In genomic region chr7:123557631-123558505, GRCh38 we compare ENCODE assay signal across 1 cellular context.
TF ChIP-seq lines count a peak whose summit lies in the region.

Gene NDUFA5, minus strand, starts transcription at chr7:123557818. Its CDS starts 23 bp downstream, at chr7:123557795.

TF ChIP-seq in K562, 482 proteins besides CTCF, POLR2A, EP300 and RAD21 (continued from another document and continues in another):
- TF ChIP-seq, protein P1, sequence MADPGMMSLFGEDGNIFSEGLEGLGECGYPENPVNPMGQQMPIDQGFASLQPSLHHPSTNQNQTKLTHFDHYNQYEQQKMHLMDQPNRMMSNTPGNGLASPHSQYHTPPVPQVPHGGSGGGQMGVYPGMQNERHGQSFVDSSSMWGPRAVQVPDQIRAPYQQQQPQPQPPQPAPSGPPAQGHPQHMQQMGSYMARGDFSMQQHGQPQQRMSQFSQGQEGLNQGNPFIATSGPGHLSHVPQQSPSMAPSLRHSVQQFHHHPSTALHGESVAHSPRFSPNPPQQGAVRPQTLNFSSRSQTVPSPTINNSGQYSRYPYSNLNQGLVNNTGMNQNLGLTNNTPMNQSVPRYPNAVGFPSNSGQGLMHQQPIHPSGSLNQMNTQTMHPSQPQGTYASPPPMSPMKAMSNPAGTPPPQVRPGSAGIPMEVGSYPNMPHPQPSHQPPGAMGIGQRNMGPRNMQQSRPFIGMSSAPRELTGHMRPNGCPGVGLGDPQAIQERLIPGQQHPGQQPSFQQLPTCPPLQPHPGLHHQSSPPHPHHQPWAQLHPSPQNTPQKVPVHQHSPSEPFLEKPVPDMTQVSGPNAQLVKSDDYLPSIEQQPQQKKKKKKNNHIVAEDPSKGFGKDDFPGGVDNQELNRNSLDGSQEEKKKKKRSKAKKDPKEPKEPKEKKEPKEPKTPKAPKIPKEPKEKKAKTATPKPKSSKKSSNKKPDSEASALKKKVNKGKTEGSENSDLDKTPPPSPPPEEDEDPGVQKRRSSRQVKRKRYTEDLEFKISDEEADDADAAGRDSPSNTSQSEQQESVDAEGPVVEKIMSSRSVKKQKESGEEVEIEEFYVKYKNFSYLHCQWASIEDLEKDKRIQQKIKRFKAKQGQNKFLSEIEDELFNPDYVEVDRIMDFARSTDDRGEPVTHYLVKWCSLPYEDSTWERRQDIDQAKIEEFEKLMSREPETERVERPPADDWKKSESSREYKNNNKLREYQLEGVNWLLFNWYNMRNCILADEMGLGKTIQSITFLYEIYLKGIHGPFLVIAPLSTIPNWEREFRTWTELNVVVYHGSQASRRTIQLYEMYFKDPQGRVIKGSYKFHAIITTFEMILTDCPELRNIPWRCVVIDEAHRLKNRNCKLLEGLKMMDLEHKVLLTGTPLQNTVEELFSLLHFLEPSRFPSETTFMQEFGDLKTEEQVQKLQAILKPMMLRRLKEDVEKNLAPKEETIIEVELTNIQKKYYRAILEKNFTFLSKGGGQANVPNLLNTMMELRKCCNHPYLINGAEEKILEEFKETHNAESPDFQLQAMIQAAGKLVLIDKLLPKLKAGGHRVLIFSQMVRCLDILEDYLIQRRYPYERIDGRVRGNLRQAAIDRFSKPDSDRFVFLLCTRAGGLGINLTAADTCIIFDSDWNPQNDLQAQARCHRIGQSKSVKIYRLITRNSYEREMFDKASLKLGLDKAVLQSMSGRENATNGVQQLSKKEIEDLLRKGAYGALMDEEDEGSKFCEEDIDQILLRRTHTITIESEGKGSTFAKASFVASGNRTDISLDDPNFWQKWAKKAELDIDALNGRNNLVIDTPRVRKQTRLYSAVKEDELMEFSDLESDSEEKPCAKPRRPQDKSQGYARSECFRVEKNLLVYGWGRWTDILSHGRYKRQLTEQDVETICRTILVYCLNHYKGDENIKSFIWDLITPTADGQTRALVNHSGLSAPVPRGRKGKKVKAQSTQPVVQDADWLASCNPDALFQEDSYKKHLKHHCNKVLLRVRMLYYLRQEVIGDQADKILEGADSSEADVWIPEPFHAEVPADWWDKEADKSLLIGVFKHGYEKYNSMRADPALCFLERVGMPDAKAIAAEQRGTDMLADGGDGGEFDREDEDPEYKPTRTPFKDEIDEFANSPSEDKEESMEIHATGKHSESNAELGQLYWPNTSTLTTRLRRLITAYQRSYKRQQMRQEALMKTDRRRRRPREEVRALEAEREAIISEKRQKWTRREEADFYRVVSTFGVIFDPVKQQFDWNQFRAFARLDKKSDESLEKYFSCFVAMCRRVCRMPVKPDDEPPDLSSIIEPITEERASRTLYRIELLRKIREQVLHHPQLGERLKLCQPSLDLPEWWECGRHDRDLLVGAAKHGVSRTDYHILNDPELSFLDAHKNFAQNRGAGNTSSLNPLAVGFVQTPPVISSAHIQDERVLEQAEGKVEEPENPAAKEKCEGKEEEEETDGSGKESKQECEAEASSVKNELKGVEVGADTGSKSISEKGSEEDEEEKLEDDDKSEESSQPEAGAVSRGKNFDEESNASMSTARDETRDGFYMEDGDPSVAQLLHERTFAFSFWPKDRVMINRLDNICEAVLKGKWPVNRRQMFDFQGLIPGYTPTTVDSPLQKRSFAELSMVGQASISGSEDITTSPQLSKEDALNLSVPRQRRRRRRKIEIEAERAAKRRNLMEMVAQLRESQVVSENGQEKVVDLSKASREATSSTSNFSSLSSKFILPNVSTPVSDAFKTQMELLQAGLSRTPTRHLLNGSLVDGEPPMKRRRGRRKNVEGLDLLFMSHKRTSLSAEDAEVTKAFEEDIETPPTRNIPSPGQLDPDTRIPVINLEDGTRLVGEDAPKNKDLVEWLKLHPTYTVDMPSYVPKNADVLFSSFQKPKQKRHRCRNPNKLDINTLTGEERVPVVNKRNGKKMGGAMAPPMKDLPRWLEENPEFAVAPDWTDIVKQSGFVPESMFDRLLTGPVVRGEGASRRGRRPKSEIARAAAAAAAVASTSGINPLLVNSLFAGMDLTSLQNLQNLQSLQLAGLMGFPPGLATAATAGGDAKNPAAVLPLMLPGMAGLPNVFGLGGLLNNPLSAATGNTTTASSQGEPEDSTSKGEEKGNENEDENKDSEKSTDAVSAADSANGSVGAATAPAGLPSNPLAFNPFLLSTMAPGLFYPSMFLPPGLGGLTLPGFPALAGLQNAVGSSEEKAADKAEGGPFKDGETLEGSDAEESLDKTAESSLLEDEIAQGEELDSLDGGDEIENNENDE (IDR thresholded peaks at IDR 0.05; ENCODE audit: low read depth, low read length), result no peak
- TF ChIP-seq ZNF584 (CRISPR knock-in tag; IDR thresholded peaks at IDR 0.05; ENCODE audit: low read depth), result no peak
- TF ChIP-seq HIVEP1 (CRISPR knock-in tag; IDR thresholded peaks at IDR 0.05), result no peak
- TF ChIP-seq PHF21A (IDR thresholded peaks at IDR 0.05; ENCODE audit: borderline replicate concordance, low read depth), result no peak
- TF ChIP-seq SREBF2 (CRISPR knock-in tag; IDR thresholded peaks at IDR 0.05), result no peak
- no peak for TF ChIP-seq POLR3G (IDR thresholded peaks at IDR 0.05; ENCODE audit: extremely low read depth, insufficient read length, insufficient replicate concordance)
- peak; percentile 96 for TF ChIP-seq ATF7 (IDR thresholded peaks at IDR 0.05)
- peak; percentile 73 to 85 for TF ChIP-seq MAZ (CRISPR knock-in tag; conservative IDR thresholded peaks at IDR 0.05 in 1 of 2, IDR thresholded peaks at IDR 0.05 in 1 of 2)
- TF ChIP-seq NR2C1 (IDR thresholded peaks at IDR 0.05), result no peak
- no peak; the same call in 1 of the 2 replicates for TF ChIP-seq NR2C1 (tag; IDR thresholded peaks at IDR 0.05)
- TF ChIP-seq, protein P2, sequence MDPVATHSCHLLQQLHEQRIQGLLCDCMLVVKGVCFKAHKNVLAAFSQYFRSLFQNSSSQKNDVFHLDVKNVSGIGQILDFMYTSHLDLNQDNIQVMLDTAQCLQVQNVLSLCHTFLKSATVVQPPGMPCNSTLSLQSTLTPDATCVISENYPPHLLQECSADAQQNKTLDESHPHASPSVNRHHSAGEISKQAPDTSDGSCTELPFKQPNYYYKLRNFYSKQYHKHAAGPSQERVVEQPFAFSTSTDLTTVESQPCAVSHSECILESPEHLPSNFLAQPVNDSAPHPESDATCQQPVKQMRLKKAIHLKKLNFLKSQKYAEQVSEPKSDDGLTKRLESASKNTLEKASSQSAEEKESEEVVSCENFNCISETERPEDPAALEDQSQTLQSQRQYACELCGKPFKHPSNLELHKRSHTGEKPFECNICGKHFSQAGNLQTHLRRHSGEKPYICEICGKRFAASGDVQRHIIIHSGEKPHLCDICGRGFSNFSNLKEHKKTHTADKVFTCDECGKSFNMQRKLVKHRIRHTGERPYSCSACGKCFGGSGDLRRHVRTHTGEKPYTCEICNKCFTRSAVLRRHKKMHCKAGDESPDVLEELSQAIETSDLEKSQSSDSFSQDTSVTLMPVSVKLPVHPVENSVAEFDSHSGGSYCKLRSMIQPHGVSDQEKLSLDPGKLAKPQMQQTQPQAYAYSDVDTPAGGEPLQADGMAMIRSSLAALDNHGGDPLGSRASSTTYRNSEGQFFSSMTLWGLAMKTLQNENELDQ (CRISPR knock-in tag; IDR thresholded peaks at IDR 0.05; ENCODE audit: borderline replicate concordance), result no peak
- TF ChIP-seq BHLHE40 (IDR thresholded peaks at IDR 0.05; ENCODE audit: low read length), result peak; percentile 61; the same call in 1 of the 2 replicates
- peak; percentile 10; the same call in 1 of the 2 replicates for TF ChIP-seq ZNF263 (CRISPR knock-in tag; IDR thresholded peaks at IDR 0.05; ENCODE audit: borderline replicate concordance)
- peak; percentile 93 for TF ChIP-seq POLR2B (IDR thresholded peaks at IDR 0.05; ENCODE audit: low read depth, partially characterized antibody)
- TF ChIP-seq, protein P3, sequence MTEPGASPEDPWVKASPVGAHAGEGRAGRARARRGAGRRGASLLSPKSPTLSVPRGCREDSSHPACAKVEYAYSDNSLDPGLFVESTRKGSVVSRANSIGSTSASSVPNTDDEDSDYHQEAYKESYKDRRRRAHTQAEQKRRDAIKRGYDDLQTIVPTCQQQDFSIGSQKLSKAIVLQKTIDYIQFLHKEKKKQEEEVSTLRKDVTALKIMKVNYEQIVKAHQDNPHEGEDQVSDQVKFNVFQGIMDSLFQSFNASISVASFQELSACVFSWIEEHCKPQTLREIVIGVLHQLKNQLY (CRISPR knock-in tag; conservative IDR thresholded peaks at IDR 0.05), result no peak
- TF ChIP-seq PML (IDR thresholded peaks at IDR 0.05; ENCODE audit: low read length), result peak; percentile 93
- TF ChIP-seq FUS (optimal IDR thresholded peaks at IDR 0.05; ENCODE audit: low read depth, low read length), result no peak
- no peak for TF ChIP-seq SRSF3 (IDR thresholded peaks at IDR 0.05; ENCODE audit: insufficient read depth, low read length)
- no peak for TF ChIP-seq NELFE (IDR thresholded peaks at IDR 0.05; ENCODE audit: insufficient read depth, insufficient read length)
- no peak for TF ChIP-seq IFI16 (CRISPR knock-in tag; IDR thresholded peaks at IDR 0.05)
- TF ChIP-seq, protein P4, sequence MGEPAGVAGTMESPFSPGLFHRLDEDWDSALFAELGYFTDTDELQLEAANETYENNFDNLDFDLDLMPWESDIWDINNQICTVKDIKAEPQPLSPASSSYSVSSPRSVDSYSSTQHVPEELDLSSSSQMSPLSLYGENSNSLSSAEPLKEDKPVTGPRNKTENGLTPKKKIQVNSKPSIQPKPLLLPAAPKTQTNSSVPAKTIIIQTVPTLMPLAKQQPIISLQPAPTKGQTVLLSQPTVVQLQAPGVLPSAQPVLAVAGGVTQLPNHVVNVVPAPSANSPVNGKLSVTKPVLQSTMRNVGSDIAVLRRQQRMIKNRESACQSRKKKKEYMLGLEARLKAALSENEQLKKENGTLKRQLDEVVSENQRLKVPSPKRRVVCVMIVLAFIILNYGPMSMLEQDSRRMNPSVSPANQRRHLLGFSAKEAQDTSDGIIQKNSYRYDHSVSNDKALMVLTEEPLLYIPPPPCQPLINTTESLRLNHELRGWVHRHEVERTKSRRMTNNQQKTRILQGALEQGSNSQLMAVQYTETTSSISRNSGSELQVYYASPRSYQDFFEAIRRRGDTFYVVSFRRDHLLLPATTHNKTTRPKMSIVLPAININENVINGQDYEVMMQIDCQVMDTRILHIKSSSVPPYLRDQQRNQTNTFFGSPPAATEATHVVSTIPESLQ (CRISPR knock-in tag; IDR thresholded peaks at IDR 0.05), result peak; percentile 86; the same call in 1 of the 2 replicates
- TF ChIP-seq ARID2 (IDR thresholded peaks at IDR 0.05), result no peak
- TF ChIP-seq JUNB (CRISPR knock-in tag; conservative IDR thresholded peaks at IDR 0.05), result no peak
- no peak for TF ChIP-seq ERF (CRISPR knock-in tag; IDR thresholded peaks at IDR 0.05)
- TF ChIP-seq ARHGAP35 (IDR thresholded peaks at IDR 0.05; ENCODE audit: partially characterized antibody), result no peak
- TF ChIP-seq POLR3A (IDR thresholded peaks at IDR 0.05; ENCODE audit: borderline replicate concordance, extremely low read depth, insufficient read depth, insufficient read length), result no peak
- TF ChIP-seq STAG1 (CRISPR knock-in tag; IDR thresholded peaks at IDR 0.05; ENCODE audit: borderline replicate concordance), result no peak
- TF ChIP-seq CHD2 (IDR thresholded peaks at IDR 0.05; ENCODE audit: low read depth, low read length), result 0 out of 2 replicates have a peak, but pooled peaks have one; percentile 17
- no peak for TF ChIP-seq ZNF175 (CRISPR knock-in tag; IDR thresholded peaks at IDR 0.05; ENCODE audit: low read depth)
- TF ChIP-seq, protein P5, sequence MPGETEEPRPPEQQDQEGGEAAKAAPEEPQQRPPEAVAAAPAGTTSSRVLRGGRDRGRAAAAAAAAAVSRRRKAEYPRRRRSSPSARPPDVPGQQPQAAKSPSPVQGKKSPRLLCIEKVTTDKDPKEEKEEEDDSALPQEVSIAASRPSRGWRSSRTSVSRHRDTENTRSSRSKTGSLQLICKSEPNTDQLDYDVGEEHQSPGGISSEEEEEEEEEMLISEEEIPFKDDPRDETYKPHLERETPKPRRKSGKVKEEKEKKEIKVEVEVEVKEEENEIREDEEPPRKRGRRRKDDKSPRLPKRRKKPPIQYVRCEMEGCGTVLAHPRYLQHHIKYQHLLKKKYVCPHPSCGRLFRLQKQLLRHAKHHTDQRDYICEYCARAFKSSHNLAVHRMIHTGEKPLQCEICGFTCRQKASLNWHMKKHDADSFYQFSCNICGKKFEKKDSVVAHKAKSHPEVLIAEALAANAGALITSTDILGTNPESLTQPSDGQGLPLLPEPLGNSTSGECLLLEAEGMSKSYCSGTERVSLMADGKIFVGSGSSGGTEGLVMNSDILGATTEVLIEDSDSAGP (CRISPR knock-in tag; IDR thresholded peaks at IDR 0.05), result no peak
- no peak for TF ChIP-seq ZNF79 (CRISPR knock-in tag; IDR thresholded peaks at IDR 0.05; ENCODE audit: low read depth)
- TF ChIP-seq ZNF695 (CRISPR knock-in tag; IDR thresholded peaks at IDR 0.05), result no peak
- no peak for TF ChIP-seq FOXA1 (IDR thresholded peaks at IDR 0.05; ENCODE audit: borderline replicate concordance)
- TF ChIP-seq, protein P6, sequence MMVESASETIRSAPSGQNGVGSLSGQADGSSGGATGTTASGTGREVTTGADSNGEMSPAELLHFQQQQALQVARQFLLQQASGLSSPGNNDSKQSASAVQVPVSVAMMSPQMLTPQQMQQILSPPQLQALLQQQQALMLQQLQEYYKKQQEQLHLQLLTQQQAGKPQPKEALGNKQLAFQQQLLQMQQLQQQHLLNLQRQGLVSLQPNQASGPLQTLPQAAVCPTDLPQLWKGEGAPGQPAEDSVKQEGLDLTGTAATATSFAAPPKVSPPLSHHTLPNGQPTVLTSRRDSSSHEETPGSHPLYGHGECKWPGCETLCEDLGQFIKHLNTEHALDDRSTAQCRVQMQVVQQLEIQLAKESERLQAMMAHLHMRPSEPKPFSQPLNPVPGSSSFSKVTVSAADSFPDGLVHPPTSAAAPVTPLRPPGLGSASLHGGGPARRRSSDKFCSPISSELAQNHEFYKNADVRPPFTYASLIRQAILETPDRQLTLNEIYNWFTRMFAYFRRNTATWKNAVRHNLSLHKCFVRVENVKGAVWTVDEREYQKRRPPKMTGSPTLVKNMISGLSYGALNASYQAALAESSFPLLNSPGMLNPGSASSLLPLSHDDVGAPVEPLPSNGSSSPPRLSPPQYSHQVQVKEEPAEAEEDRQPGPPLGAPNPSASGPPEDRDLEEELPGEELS (CRISPR knock-in tag; IDR thresholded peaks at IDR 0.05; ENCODE audit: borderline replicate concordance), result peak; percentile 63; the same call in 1 of the 2 replicates
- TF ChIP-seq CBX3 (IDR thresholded peaks at IDR 0.05; ENCODE audit: borderline replicate concordance in 1 of 2, low read length in 2 of 2), result no peak
- no peak for TF ChIP-seq GABPB1 (CRISPR knock-in tag; IDR thresholded peaks at IDR 0.05)
- TF ChIP-seq KDM1A (IDR thresholded peaks at IDR 0.05), result no peak
